In genomic region chr1:211335507-211336157, GRCh38 we compare ENCODE assay signal across 9 cellular contexts. TPM values are rescaled to one million over a fixed set of nuclear protein-coding genes. Genes with fewer than 3 reads are reported as not detected.
DNase-seq lines count a peak whose midpoint lies in the region; ATAC-seq, FAIRE-seq and TF ChIP-seq lines count a peak whose summit lies in the region.
"Had no signal": no experiment of that assay in that cellular context is flagged by ENCODE, and none has a peak within 500 bp of the region (broad histone marks: within the 10 kb centered on the region; RNA-seq: fewer than 3 reads in every experiment).

No MANE protein-coding gene starts in this region.

- no peaks in the 10 kb centered on the region for H3K9me3 Mint-ChIP-seq in activated naive CD4-positive, alpha-beta T cell treated with anti-CD3 and anti-CD28 coated beads, Interleukin-2, amount 50 U/mL, for 24 hours
- H3K9me3 Mint-ChIP-seq in T-cell, result no peaks in the 10 kb centered on the region

- no peak for FAIRE-seq in H54 (lab: Jason Lieb, UNC)

- H3K4me3 ChIP-seq in thymus (ENCODE audit: low read length) (peak overlapping the region; percentile 10), right atrium auricular region (no peak overlapping the region)

- H3K27me3 Mint-ChIP-seq in activated naive CD4-positive, alpha-beta T cell treated with anti-CD3 and anti-CD28 coated beads, Interleukin-2, amount 50 U/mL, for 24 hours, result no peaks in the 10 kb centered on the region
- no peaks in the 10 kb centered on the region for H3K27me3 Mint-ChIP-seq in T-cell

- DNase-seq in activated naive CD4-positive, alpha-beta T cell treated with anti-CD3 and anti-CD28 coated beads, Interleukin-2, amount 50 U/mL, for 16 hours, result no peak
- peak in 2 of 34 experiments; percentile 25 to 30 for DNase-seq in T-cell
- DNase-seq in right atrium auricular region (ENCODE audit: low spot score), result no peak
- no peak for DNase-seq in H54 (ENCODE audit: insufficient read length, low spot score)
- DNase-seq in NCI-H524 treated with DMSO at 0.1 percent for 48 hours (lab: John Stamatoyannopoulos, UW), result no peak

- no peak for TF ChIP-seq POLR2A in H54 (IDR thresholded peaks at IDR 0.05; ENCODE audit: low read depth, low read length)

- H3K27me3 ChIP-seq in thymus (ENCODE audit: control insufficient read depth, insufficient read depth) (no peaks in the 10 kb centered on the region), right atrium auricular region (no peaks in the 10 kb centered on the region)

- ATAC-seq in HG02938 (IDR thresholded peaks at IDR 0.05; ENCODE audit: unreplicated experiment), result peak; percentile 89
- peak; percentile 72 to 82 (median 82) for ATAC-seq in T-cell (replicated peaks in 1 of 4)

- H3K36me3 Mint-ChIP-seq in activated naive CD4-positive, alpha-beta T cell treated with anti-CD3 and anti-CD28 coated beads, Interleukin-2, amount 50 U/mL, for 24 hours, result peaks cover 4% of the 10 kb centered on the region
- H3K36me3 Mint-ChIP-seq in T-cell, result peaks cover 4% of the 10 kb centered on the region

- TF ChIP-seq CTCF in right atrium auricular region (IDR thresholded peaks at IDR 0.05), result no peak

- H3K4me1 ChIP-seq in thymus (ENCODE audit: control insufficient read depth, insufficient read depth, low read length), result peaks cover 38% of the 10 kb centered on the region
- H3K4me1 ChIP-seq in right atrium auricular region, result peaks cover 0 to 18% of the 10 kb centered on the region in 2 donors
- H3K4me1 ChIP-seq: parathyroid adenoma had no signal

- H3K4me3 Mint-ChIP-seq in activated naive CD4-positive, alpha-beta T cell treated with anti-CD3 and anti-CD28 coated beads, Interleukin-2, amount 50 U/mL, for 24 hours, result peak overlapping the region; percentile 72
- H3K4me3 Mint-ChIP-seq in T-cell, result peak overlapping the region; percentile 57 to 76 (median 61)

- H3K36me3 ChIP-seq in thymus (ENCODE audit: control insufficient read depth, insufficient read depth), result no peaks in the 10 kb centered on the region
- no peaks in the 10 kb centered on the region for H3K36me3 ChIP-seq in right atrium auricular region

- peak overlapping the region; percentile 83 for H3K27ac Mint-ChIP-seq in activated naive CD4-positive, alpha-beta T cell treated with anti-CD3 and anti-CD28 coated beads, Interleukin-2, amount 50 U/mL, for 24 hours
- peak overlapping the region; percentile 90 to 92 for H3K27ac Mint-ChIP-seq in T-cell

- POLR2A ChIA-PET in T-cell (lab: Charles Lee), result interaction anchor here in 1 of 2 donors (2.1 kb wide), 1 partner anchor 8 kb away, joined by 7 read pairs; no protein-coding TSS in a partner anchor

- 7% methylated on average over 3 of the region's 3 CpGs for WGBS in thymus

- H3K27ac ChIP-seq in thymus (ENCODE audit: low read depth) (peak overlapping the region; percentile 96), right atrium auricular region (no peak overlapping the region)
- H3K27ac ChIP-seq: parathyroid adenoma had no signal

- H3K4me1 Mint-ChIP-seq in activated naive CD4-positive, alpha-beta T cell treated with anti-CD3 and anti-CD28 coated beads, Interleukin-2, amount 50 U/mL, for 24 hours, result peaks cover 93% of the 10 kb centered on the region
- peaks cover 95 to 100% (median 97%) of the 10 kb centered on the region in 3 donors for H3K4me1 Mint-ChIP-seq in T-cell

- H3K9me3 ChIP-seq in thymus (ENCODE audit: control insufficient read depth) (no peaks in the 10 kb centered on the region), right atrium auricular region (no peaks in the 10 kb centered on the region)

- CTCF ChIA-PET in T-cell (lab: Charles Lee), result interaction anchor here (0.7 to 1.0 kb wide), 3 partner anchors 8 to 141 kb away, joined by 3 read pairs; no protein-coding TSS in a partner anchor

RNA-seq across cellular contexts. Expression of gene TRAF5, which starts 9.0 kb away (rescaled TPM):
- total RNA-seq in T-cell, result 10 to 100 TPM; 49.5 to 64.5 (median 57.2) TPM
- polyA plus RNA-seq in thymus, result 47.6 TPM
- 1 to 10 TPM; 2.1 to 2.4 TPM for total RNA-seq in right atrium auricular region

Comparison
In these comparisons a context has a peak if more than half of its experiments do, and no peak if none do; other contexts are left out.
1. RNA of gene TRAF5, which starts 9.0 kb away (total RNA-seq): 49.5 to 64.5 TPM in T-cell; 2.1 to 2.4 TPM in right atrium auricular region; every median in the first group is over 10 times any median in the second.